ENCODE assay signal across 8 cellular contexts in genomic region chr1:84442256-84442655, GRCh38. TPM values are rescaled to one million over a fixed set of nuclear protein-coding genes. Genes with fewer than 3 reads are reported as not detected.
DNase-seq lines count a peak whose midpoint lies in the region; ATAC-seq and TF ChIP-seq lines count a peak whose summit lies in the region.

No MANE protein-coding gene starts in this region.

- 4% methylated on average over 2 of the region's 2 CpGs for WGBS in suprapubic skin

- H3K36me3 ChIP-seq in suprapubic skin = no peaks in the 10 kb centered on the region

- TF ChIP-seq CTCF in epithelial cell of proximal tubule (conservative IDR thresholded peaks at IDR 0.05; ENCODE audit: low read depth, low read length) (peak; percentile 66), suprapubic skin (IDR thresholded peaks at IDR 0.05) (peak in 1 of 2 donors; percentile 33)

- no peaks in the 10 kb centered on the region for H3K4me1 ChIP-seq in suprapubic skin

- DNase-seq in activated CD4-positive, CD25-positive, alpha-beta regulatory T cell treated with anti-CD3 and anti-CD28 coated beads, Interleukin-2, amount 50 U/mL, for 72 hours = no peak
- DNase-seq in HT-29 (ENCODE audit: low spot score) (peak; percentile 84), epithelial cell of proximal tubule (ENCODE audit: low read depth) (peak; percentile 39), non-pigmented ciliary epithelial cell (ENCODE audit: low read depth) (peak; percentile 69), suprapubic skin (ENCODE audit: low spot score in 2 of 2) (no peak)

- ATAC-seq in activated CD4-positive, CD25-positive, alpha-beta regulatory T cell treated with anti-CD3 and anti-CD28 coated beads, Interleukin-2, amount 50 U/mL, for 24 hours = peak; percentile 96 to 98
- ATAC-seq in GM21529 (IDR thresholded peaks at IDR 0.05; ENCODE audit: unreplicated experiment) (peak; percentile 97), SK-N-SH treated with all-trans-retinoic acid at 6 μM for 48 hours (peak; percentile 97)

- no peak for TF ChIP-seq POLR2A in suprapubic skin (IDR thresholded peaks at IDR 0.05)

- H3K27me3 ChIP-seq in suprapubic skin = no peaks in the 10 kb centered on the region

- H3K9me3 ChIP-seq in suprapubic skin = no peaks in the 10 kb centered on the region

- no peak overlapping the region for H3K27ac ChIP-seq in suprapubic skin

- H3K4me3 ChIP-seq in epithelial cell of proximal tubule (ENCODE audit: low read depth, low read length) (no peak overlapping the region), suprapubic skin (no peak overlapping the region)

- no peak for TF ChIP-seq EP300 in suprapubic skin (IDR thresholded peaks at IDR 0.05)

TF ChIP-seq in SK-N-SH treated with all-trans-retinoic acid at 6 μM for 48 hours, 23 proteins besides CTCF, POLR2A, EP300 and RAD21:
- TF ChIP-seq SNAI2 (CRISPR knock-in tag; IDR thresholded peaks at IDR 0.05) (no peak), ZC3H10 (CRISPR knock-in tag; IDR thresholded peaks at IDR 0.05) (no peak), TSHZ2 (CRISPR knock-in tag; IDR thresholded peaks at IDR 0.05) (no peak), TOX (CRISPR knock-in tag; IDR thresholded peaks at IDR 0.05; ENCODE audit: borderline replicate concordance) (no peak), ESRRG (CRISPR knock-in tag; IDR thresholded peaks at IDR 0.05) (no peak), ZNF70 (CRISPR knock-in tag; IDR thresholded peaks at IDR 0.05) (no peak), ZNF8 (CRISPR knock-in tag; IDR thresholded peaks at IDR 0.05) (no peak), CSRNP3 (CRISPR knock-in tag; IDR thresholded peaks at IDR 0.05) (no peak), PPARA (CRISPR knock-in tag; IDR thresholded peaks at IDR 0.05; ENCODE audit: borderline replicate concordance) (no peak), OSR1 (CRISPR knock-in tag; IDR thresholded peaks at IDR 0.05) (no peak), PATZ1 (CRISPR knock-in tag; IDR thresholded peaks at IDR 0.05; ENCODE audit: borderline replicate concordance) (no peak), GLIS3 (CRISPR knock-in tag; IDR thresholded peaks at IDR 0.05) (no peak), POU6F1 (CRISPR knock-in tag; IDR thresholded peaks at IDR 0.05; ENCODE audit: borderline replicate concordance, low read depth) (no peak), ARNTL (CRISPR knock-in tag; IDR thresholded peaks at IDR 0.05; ENCODE audit: borderline replicate concordance, low read depth) (no peak), TCF4 (CRISPR knock-in tag; IDR thresholded peaks at IDR 0.05; ENCODE audit: borderline replicate concordance) (no peak), ZFP30 (CRISPR knock-in tag; IDR thresholded peaks at IDR 0.05) (no peak)

RNA-seq across cellular contexts. Expression of gene RPF1, which starts 36.8 kb away (rescaled TPM):
- total RNA-seq in HT-29 (2014; rRNA removed; shearing (Covaris generic)) = 38.0 and 42.6 TPM in 2 replicates
- total RNA-seq in epithelial cell of proximal tubule = 60.0 and 63.6 TPM in 2 replicates
- total RNA-seq in suprapubic skin = 10 to 100 TPM; 26.0 to 42.2 (median 39.1) TPM

RNA-seq across cellular contexts. Expression of gene DNASE2B, which starts 44.0 kb away (rescaled TPM):
- not detected in 2 replicates for total RNA-seq in HT-29 (2014; rRNA removed; shearing (Covaris generic))
- total RNA-seq in epithelial cell of proximal tubule (not detected in 2 replicates), suprapubic skin (1 to 10 TPM in 1 of 4 donors, not detected in 3; 1.2 TPM)

Comparison
In these comparisons a context has a peak if more than half of its experiments do, and no peak if none do; other contexts are left out.
1. DNase-seq: peak in HT-29 (single experiment), epithelial cell of proximal tubule (single experiment) and non-pigmented ciliary epithelial cell (single experiment); none in activated CD4-positive, CD25-positive, alpha-beta regulatory T cell treated with anti-CD3 and anti-CD28 coated beads, Interleukin-2, amount 50 U/mL, for 72 hours (single experiment) and suprapubic skin (0 of 2).
2. Peak in every context shown above with its lines, with median percentiles within 50 percentile points of each other: ATAC-seq.